16 cellular contexts compared by ENCODE assay signal in the genomic region with DNA sequence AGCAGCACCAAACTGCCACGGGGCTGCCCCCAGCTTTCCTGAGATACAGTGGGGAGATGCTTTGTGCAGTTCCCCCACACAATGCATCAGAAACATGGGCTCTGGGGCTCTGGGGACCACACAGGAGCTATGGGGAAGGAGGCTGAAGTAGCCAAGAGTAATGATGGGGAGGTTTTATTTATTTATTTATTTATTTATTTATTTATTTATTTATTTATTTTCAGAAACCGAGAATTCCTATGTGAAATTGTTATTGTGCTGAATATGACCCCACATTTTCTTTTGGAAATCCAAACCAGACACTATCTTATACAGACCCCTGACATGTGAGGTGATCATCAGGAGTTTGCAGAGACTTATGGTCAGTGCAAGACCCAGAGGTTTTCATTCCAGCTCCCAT.
"Had no signal": no experiment of that assay in that cellular context is flagged by ENCODE, and none has a peak within 500 bp of the region (broad histone marks: within the 10 kb centered on the region; RNA-seq: fewer than 3 reads in every experiment).

No MANE protein-coding gene starts in this region.

- H3K36me3 ChIP-seq: stomach had no signal

- ATAC-seq: naive thymus-derived CD4-positive, alpha-beta T cell; sciatic nerve had no signal

- H3K9me3 ChIP-seq: stomach had no signal

- H3K4me2 ChIP-seq: hepatocyte had no signal

- H3K27ac ChIP-seq: coronary artery, hepatocyte, skin epidermis, stomach had no signal

- H3K79me2 ChIP-seq: hepatocyte had no signal

- H3K4me3 ChIP-seq: coronary artery, hepatocyte, skin epidermis, stomach had no signal

- H3K9me3 Mint-ChIP-seq: nephron progenitor cell had no signal

- H3K27me3 ChIP-seq: hepatocyte, stomach had no signal

- H3K4me3 Mint-ChIP-seq: endodermal cell; naive thymus-derived CD4-positive, alpha-beta T cell; nephron progenitor cell had no signal

- H3K36me3 Mint-ChIP-seq: naive thymus-derived CD4-positive, alpha-beta T cell had no signal

- H2AFZ ChIP-seq: hepatocyte had no signal

- FAIRE-seq: endothelial cell of umbilical vein had no signal

- H3K27ac Mint-ChIP-seq: endodermal cell; naive thymus-derived CD4-positive, alpha-beta T cell; nephron progenitor cell had no signal

- DNase-seq: effector CD4-positive, alpha-beta T cell; endodermal cell; foreskin melanocyte; kidney glomerular epithelial cell; naive thymus-derived CD4-positive, alpha-beta T cell; nephron progenitor cell; posterior cingulate gyrus; stimulated activated CD4-positive, alpha-beta T cell treated with anti-CD3 and anti-CD28 coated beads, Interleukin-12 subunit alpha, Interleukin-12 subunit beta, amount 100 ng/mL, for 4 hours; stimulated activated naive CD4-positive, alpha-beta T cell; stomach; trophoblast cell had no signal
